Comparison of ENCODE assay signal across 15 cellular contexts in the genomic region with DNA sequence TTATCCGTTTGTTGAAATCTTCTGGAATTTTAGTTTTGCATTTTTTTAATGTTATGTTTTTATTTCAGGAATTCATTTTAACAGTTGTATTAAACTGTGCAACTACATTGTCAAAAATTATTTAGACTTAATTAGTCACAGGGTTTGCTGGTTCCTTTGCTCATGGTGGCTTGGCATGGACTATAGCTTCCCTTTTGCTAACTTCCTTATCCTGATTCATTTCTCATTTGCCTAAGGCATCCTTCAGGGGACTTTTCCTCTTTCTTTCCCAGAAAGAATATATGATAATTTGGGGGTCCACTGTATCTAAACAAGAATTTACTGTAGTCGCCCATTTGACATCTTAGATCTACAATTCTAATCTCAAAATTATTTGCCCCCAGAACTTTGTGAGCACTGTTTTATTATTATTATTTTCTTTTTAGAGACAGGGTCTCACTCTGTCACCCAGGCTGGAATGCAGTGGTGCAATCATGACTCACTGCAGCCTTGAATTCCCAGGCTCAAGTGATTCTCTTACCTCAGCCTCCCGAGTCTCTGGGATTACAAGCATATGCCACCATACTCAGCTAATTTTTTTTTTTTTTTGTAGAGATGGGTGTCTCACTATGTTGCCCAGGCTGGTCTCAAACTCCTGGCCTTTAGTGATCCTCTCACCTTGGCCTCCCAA. TPM values are rescaled to one million over a fixed set of nuclear protein-coding genes. Genes with fewer than 3 reads are reported as not detected.
DNase-seq lines count a peak whose midpoint lies in the region; ATAC-seq and TF ChIP-seq lines count a peak whose summit lies in the region.
"Had no signal": no experiment of that assay in that cellular context is flagged by ENCODE, and none has a peak within 500 bp of the region (broad histone marks: within the 10 kb centered on the region; RNA-seq: fewer than 3 reads in every experiment).

No MANE protein-coding gene starts in this region.

- DNase-seq in DMS53 (lab: John Stamatoyannopoulos, UW) (peak; percentile 14), DMS53 treated with DMSO at 0.1 percent for 48 hours (lab: John Stamatoyannopoulos, UW; ENCODE audit: unreplicated experiment) (no peak), RWPE1 (ENCODE audit: low spot score) (peak; percentile 12), renal cortical epithelial cell (ENCODE audit: low read depth) (peak; percentile 90), MM.1S (no peak), OCI-M2 (lab: John Stamatoyannopoulos, UW; ENCODE audit: unreplicated experiment) (no peak), NCI-H2227 treated with DMSO at 0.1 percent for 48 hours (lab: John Stamatoyannopoulos, UW) (no peak)
- DNase-seq: activated CD4-positive, alpha-beta T cell treated with anti-CD3 and anti-CD28 coated beads, Interleukin-2, amount 10 ng/mL, durations not matched to agents 7 days and 5 days; activated naive CD4-positive, alpha-beta T cell; DND-41; effector CD8-positive, alpha-beta T cell; nephron progenitor cell; SHP77 had no signal

- no peaks in the 10 kb centered on the region for H4K20me1 ChIP-seq in MM.1S (ENCODE audit: insufficient read depth, low read length)

- H3K27me3 ChIP-seq in MM.1S (replicated peaks; ENCODE audit: insufficient read depth, low read length): no peaks in the 10 kb centered on the region

- CTCF ChIA-PET in RWPE1 (lab: Yijun Ruan, JAX): interaction anchor here (0.7 to 0.9 kb wide), 2 partner anchors 11 to 46 kb away, joined by 3 read pairs; no protein-coding TSS in a partner anchor

- no peak overlapping the region for H3K4me3 ChIP-seq in MM.1S (ENCODE audit: low read length)

- no peaks in the 10 kb centered on the region for H3F3A ChIP-seq in MM.1S (ENCODE audit: insufficient read depth, low read length)

- H3K79me2 ChIP-seq in MM.1S (ENCODE audit: low read length): no peaks in the 10 kb centered on the region

- ATAC-seq in esophagus mucosa: peak; percentile 57

- peaks cover 4% of the 10 kb centered on the region; the same call in 1 of the 2 replicates for H3K36me3 ChIP-seq in MM.1S (replicated peaks; ENCODE audit: insufficient read depth, low read length)

- H3K27ac ChIP-seq in RWPE1: no peak overlapping the region
- H3K27ac ChIP-seq in MM.1S (ENCODE audit: low read length): no peak overlapping the region
- H3K27ac ChIP-seq: 22Rv1 had no signal

- H3K9me2 ChIP-seq in MM.1S (replicated peaks; ENCODE audit: insufficient read depth, low read length): no peaks in the 10 kb centered on the region

- no peak overlapping the region for H3K9ac ChIP-seq in MM.1S (ENCODE audit: low read length)

- no peaks in the 10 kb centered on the region for H3K9me3 ChIP-seq in MM.1S (replicated peaks; ENCODE audit: insufficient read depth, low read length)

- no peaks in the 10 kb centered on the region for H3K4me1 ChIP-seq in MM.1S (ENCODE audit: low read length)

- H2AFZ ChIP-seq in MM.1S (ENCODE audit: low read length): no peak overlapping the region

- TF ChIP-seq CTCF in RWPE1 (conservative IDR thresholded peaks at IDR 0.05; ENCODE audit: low read depth) (no peak), MM.1S (IDR thresholded peaks at IDR 0.05; ENCODE audit: low read length) (no peak)

- POLR2A ChIA-PET in RWPE1 (lab: Yijun Ruan, JAX; ENCODE audit: low non-redundant PET): interaction anchor here (0.6 kb wide), 1 partner anchor 315 kb away, joined by 3 read pairs; no protein-coding TSS in a partner anchor

- no peak overlapping the region for H3K4me2 ChIP-seq in MM.1S (ENCODE audit: low read depth, low read length)

RNA-seq across cellular contexts. Expression of a gene that starts 13.9 kb away (rescaled TPM):
- total RNA-seq in esophagus mucosa (15.9 TPM), renal cortical epithelial cell (19.8 and 23.3 TPM in 2 replicates)

Comparison
In these comparisons a context has a peak if more than half of its experiments do, and no peak if none do; other contexts are left out.
1. DNase-seq: peak in DMS53 (single experiment), RWPE1 (single experiment) and renal cortical epithelial cell (single experiment); none in DMS53 treated with DMSO at 0.1 percent for 48 hours (single experiment), MM.1S (single experiment), OCI-M2 (single experiment) and NCI-H2227 treated with DMSO at 0.1 percent for 48 hours (single experiment).